Comparison of ENCODE assay signal across 9 cellular contexts in genomic region chr3:148880681-148881080, GRCh38. TPM values are rescaled to one million over a fixed set of nuclear protein-coding genes. Genes with fewer than 3 reads are reported as not detected.
DNase-seq lines count a peak whose midpoint lies in the region; TF ChIP-seq lines count a peak whose summit lies in the region.
"Had no signal": no experiment of that assay in that cellular context is flagged by ENCODE, and none has a peak within 500 bp of the region (broad histone marks: within the 10 kb centered on the region; RNA-seq: fewer than 3 reads in every experiment).

No MANE protein-coding gene starts in this region.

- no peak for TF ChIP-seq EP300 in sigmoid colon (IDR thresholded peaks at IDR 0.05)

- H3K4me3 ChIP-seq in sigmoid colon: no peak overlapping the region
- H3K4me3 ChIP-seq in uterus: no peak overlapping the region

- H3K9me3 ChIP-seq in sigmoid colon: no peaks in the 10 kb centered on the region
- no peaks in the 10 kb centered on the region for H3K9me3 ChIP-seq in uterus

- no peak overlapping the region for H3K4me3 Mint-ChIP-seq in activated naive CD4-positive, alpha-beta T cell treated with anti-CD3 and anti-CD28 coated beads for 36 hours

- intact Hi-C loops in sigmoid colon (cut with DNase I): no loop called here
- intact Hi-C loops in uterus (cut with DNase I; ENCODE audit: low total_unique reads): no loop called here
- intact Hi-C loops in activated naive CD4-positive, alpha-beta T cell treated with anti-CD3 and anti-CD28 coated beads for 36 hours (cut with micrococcal nuclease): no loop called here

- H3K4me1 ChIP-seq in sigmoid colon (no peaks in the 10 kb centered on the region), uterus (no peaks in the 10 kb centered on the region)

- TF ChIP-seq CTCF in sigmoid colon (IDR thresholded peaks at IDR 0.05): no peak
- TF ChIP-seq CTCF in uterus (IDR thresholded peaks at IDR 0.05): no peak

- H3K27me3 Mint-ChIP-seq in activated naive CD4-positive, alpha-beta T cell treated with anti-CD3 and anti-CD28 coated beads for 36 hours (ENCODE audit: low read depth): peaks cover 5% of the 10 kb centered on the region

- no peaks in the 10 kb centered on the region for H3K9me3 Mint-ChIP-seq in activated naive CD4-positive, alpha-beta T cell treated with anti-CD3 and anti-CD28 coated beads for 36 hours

- CTCF ChIA-PET in activated naive CD4-positive, alpha-beta T cell treated with anti-CD3 and anti-CD28 coated beads for 36 hours (lab: Charles Lee): interaction anchor here (0.9 kb wide), 1 partner anchor 20 kb away, joined by 3 read pairs; no protein-coding TSS in a partner anchor

- no peaks in the 10 kb centered on the region for H3K36me3 ChIP-seq in sigmoid colon
- no peaks in the 10 kb centered on the region for H3K36me3 ChIP-seq in uterus

- no peak overlapping the region for H3K27ac Mint-ChIP-seq in activated naive CD4-positive, alpha-beta T cell treated with anti-CD3 and anti-CD28 coated beads for 36 hours

- no peaks in the 10 kb centered on the region for H3K4me1 Mint-ChIP-seq in activated naive CD4-positive, alpha-beta T cell treated with anti-CD3 and anti-CD28 coated beads for 36 hours (ENCODE audit: low read depth)

- no peak for TF ChIP-seq POLR2A in sigmoid colon (IDR thresholded peaks at IDR 0.05)
- TF ChIP-seq POLR2A in uterus (IDR thresholded peaks at IDR 0.05): no peak

- no peaks in the 10 kb centered on the region for H3K36me3 Mint-ChIP-seq in activated naive CD4-positive, alpha-beta T cell treated with anti-CD3 and anti-CD28 coated beads for 36 hours (ENCODE audit: low read depth)

- H3K27me3 ChIP-seq in sigmoid colon (no peaks in the 10 kb centered on the region), uterus (no peaks in the 10 kb centered on the region)

- peak; percentile 21 for DNase-seq in ELF-1 (ENCODE audit: low read depth, low spot score)
- DNase-seq in HT1080 (ENCODE audit: low read depth): peak; percentile 46
- DNase-seq in RPMI7951 (ENCODE audit: low read depth): peak; percentile 4
- DNase-seq in iPS DF 19.7 (ENCODE audit: low read depth, low spot score): peak; percentile 15
- no peak for DNase-seq in sigmoid colon
- DNase-seq in uterus: no peak
- DNase-seq in activated naive CD4-positive, alpha-beta T cell treated with anti-CD3 and anti-CD28 coated beads for 36 hours: no peak
- DNase-seq in cortex of kidney (lab: John Stamatoyannopoulos, UW): no peak
- DNase-seq: activated effector memory CD4-positive, alpha-beta T cell treated with anti-CD3 and anti-CD28 coated beads, Interleukin-2, amount 50 U/mL, for 16 hours had no signal

- H3K27ac ChIP-seq in sigmoid colon: no peak overlapping the region
- H3K27ac ChIP-seq in uterus: no peak overlapping the region

RNA-seq across cellular contexts. Expression of gene CPA3, which starts 15.6 kb away (rescaled TPM):
- total RNA-seq in HT1080 (2014; rRNA removed; shearing (Covaris generic)): not detected in 2 replicates
- not detected in 2 replicates for polyA plus RNA-seq in HT1080 (2015; cell fraction: cytosol; rRNA removed)
- polyA plus RNA-seq in HT1080 (2015; cell fraction: nucleus; rRNA removed): not detected in 2 replicates
- total RNA-seq in RPMI7951 (2014; rRNA removed; shearing (Covaris generic)): not detected in 2 replicates
- total RNA-seq in sigmoid colon (10 to 100 TPM in 1 of 4 donors, 1 to 10 TPM in 3; 2.6 to 15.7 (median 3.9) TPM), uterus (10 to 100 TPM in 1 of 4 donors, 1 to 10 TPM in 3; 2.4 to 36.6 (median 6.0) TPM)
- 1 to 10 TPM; 1.1 to 4.8 (median 2.3) TPM for polyA plus RNA-seq in sigmoid colon
- total RNA-seq in activated naive CD4-positive, alpha-beta T cell treated with anti-CD3 and anti-CD28 coated beads for 36 hours: not detected

RNA-seq across cellular contexts. Expression of gene CPB1, which starts 53.1 kb away (rescaled TPM):
- total RNA-seq in HT1080 (2014; rRNA removed; shearing (Covaris generic)): not detected in 2 replicates
- polyA plus RNA-seq in HT1080 (2015; cell fraction: cytosol; rRNA removed): not detected in 2 replicates
- not detected in 2 replicates for polyA plus RNA-seq in HT1080 (2015; cell fraction: nucleus; rRNA removed)
- total RNA-seq in RPMI7951 (2014; rRNA removed; shearing (Covaris generic)): not detected in 2 replicates
- 1 to 10 TPM in 1 of 4 donors, not detected in 3; 1.7 TPM for total RNA-seq in sigmoid colon
- 10 to 100 TPM in 1 of 3 donors, 1 to 10 TPM in 1, under 1 TPM in 1; 0.22 to 11.4 (median 2.3) TPM for polyA plus RNA-seq in sigmoid colon
- not detected for total RNA-seq in uterus
- total RNA-seq in activated naive CD4-positive, alpha-beta T cell treated with anti-CD3 and anti-CD28 coated beads for 36 hours: not detected

Comparison
In these comparisons a context has a peak if more than half of its experiments do, and no peak if none do; other contexts are left out.
1. DNase-seq: peak in ELF-1 (single experiment), HT1080 (single experiment), RPMI7951 (single experiment) and iPS DF 19.7 (single experiment); none in sigmoid colon (single experiment), uterus (0 of 2), activated naive CD4-positive, alpha-beta T cell treated with anti-CD3 and anti-CD28 coated beads for 36 hours (single experiment) and cortex of kidney (single experiment).